2 cellular contexts compared by ENCODE assay signal in the genomic region with DNA sequence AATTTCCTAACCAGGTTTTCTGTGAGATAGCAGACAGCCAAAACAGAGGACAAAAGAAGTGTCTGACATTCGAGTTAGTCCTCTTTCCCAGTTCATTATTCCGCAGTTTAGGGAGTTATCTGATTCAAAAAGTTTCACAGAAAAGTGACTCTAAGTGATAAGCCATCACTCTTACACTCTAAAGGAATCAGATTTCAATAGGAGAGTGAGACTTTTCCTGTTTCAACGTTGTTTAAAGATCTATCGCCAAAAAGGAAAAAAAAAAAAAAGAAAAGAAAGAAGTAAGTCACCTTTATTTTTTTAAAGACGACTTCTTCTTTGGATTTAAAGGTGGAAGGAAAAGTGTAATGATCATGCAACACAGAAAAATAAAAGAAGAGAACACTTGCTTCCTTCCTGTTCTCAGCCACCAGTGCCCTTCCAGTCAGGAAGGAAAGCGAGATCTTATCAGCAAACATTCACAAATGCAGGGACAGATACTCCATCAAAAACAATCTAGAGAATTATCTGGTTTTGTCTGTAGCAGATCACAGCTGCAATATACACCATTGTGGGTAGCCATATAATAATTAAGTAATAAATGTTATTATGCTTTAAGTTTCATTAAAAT.
TF ChIP-seq lines count a peak whose summit lies in the region.

No MANE protein-coding gene starts in this region.

TF ChIP-seq in HEK293, 187 proteins besides CTCF, POLR2A, EP300 and RAD21 (continued from another document):
- TF ChIP-seq, protein P1, sequence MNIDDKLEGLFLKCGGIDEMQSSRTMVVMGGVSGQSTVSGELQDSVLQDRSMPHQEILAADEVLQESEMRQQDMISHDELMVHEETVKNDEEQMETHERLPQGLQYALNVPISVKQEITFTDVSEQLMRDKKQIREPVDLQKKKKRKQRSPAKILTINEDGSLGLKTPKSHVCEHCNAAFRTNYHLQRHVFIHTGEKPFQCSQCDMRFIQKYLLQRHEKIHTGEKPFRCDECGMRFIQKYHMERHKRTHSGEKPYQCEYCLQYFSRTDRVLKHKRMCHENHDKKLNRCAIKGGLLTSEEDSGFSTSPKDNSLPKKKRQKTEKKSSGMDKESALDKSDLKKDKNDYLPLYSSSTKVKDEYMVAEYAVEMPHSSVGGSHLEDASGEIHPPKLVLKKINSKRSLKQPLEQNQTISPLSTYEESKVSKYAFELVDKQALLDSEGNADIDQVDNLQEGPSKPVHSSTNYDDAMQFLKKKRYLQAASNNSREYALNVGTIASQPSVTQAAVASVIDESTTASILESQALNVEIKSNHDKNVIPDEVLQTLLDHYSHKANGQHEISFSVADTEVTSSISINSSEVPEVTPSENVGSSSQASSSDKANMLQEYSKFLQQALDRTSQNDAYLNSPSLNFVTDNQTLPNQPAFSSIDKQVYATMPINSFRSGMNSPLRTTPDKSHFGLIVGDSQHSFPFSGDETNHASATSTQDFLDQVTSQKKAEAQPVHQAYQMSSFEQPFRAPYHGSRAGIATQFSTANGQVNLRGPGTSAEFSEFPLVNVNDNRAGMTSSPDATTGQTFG (tag by site-specific recombination; IDR thresholded peaks at IDR 0.05; ENCODE audit: borderline replicate concordance), result no peak
- TF ChIP-seq TRIM28 (IDR thresholded peaks at IDR 0.05; ENCODE audit: borderline replicate concordance, low read length) (peak; percentile 46; the same call in 1 of the 2 replicates), ZNF548 (tag by site-specific recombination; IDR thresholded peaks at IDR 0.05) (no peak), ZNF629 (tag by site-specific recombination; IDR thresholded peaks at IDR 0.05) (no peak), SP2 (tag by site-specific recombination; IDR thresholded peaks at IDR 0.05) (no peak), PRDM1 (tag by site-specific recombination; IDR thresholded peaks at IDR 0.05) (peak; percentile 57; the same call in 1 of the 2 replicates)
- TF ChIP-seq, protein P2, sequence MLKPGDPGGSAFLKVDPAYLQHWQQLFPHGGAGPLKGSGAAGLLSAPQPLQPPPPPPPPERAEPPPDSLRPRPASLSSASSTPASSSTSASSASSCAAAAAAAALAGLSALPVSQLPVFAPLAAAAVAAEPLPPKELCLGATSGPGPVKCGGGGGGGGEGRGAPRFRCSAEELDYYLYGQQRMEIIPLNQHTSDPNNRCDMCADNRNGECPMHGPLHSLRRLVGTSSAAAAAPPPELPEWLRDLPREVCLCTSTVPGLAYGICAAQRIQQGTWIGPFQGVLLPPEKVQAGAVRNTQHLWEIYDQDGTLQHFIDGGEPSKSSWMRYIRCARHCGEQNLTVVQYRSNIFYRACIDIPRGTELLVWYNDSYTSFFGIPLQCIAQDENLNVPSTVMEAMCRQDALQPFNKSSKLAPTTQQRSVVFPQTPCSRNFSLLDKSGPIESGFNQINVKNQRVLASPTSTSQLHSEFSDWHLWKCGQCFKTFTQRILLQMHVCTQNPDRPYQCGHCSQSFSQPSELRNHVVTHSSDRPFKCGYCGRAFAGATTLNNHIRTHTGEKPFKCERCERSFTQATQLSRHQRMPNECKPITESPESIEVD (tag by site-specific recombination; IDR thresholded peaks at IDR 0.05), result peak; percentile 12; the same call in 1 of the 2 replicates
TF ChIP-seq in HEK293: peak in this region for 4.

TF ChIP-seq in WTC11, 78 proteins besides CTCF, POLR2A, EP300 and RAD21 (continued from another document):
- TF ChIP-seq, protein P3, sequence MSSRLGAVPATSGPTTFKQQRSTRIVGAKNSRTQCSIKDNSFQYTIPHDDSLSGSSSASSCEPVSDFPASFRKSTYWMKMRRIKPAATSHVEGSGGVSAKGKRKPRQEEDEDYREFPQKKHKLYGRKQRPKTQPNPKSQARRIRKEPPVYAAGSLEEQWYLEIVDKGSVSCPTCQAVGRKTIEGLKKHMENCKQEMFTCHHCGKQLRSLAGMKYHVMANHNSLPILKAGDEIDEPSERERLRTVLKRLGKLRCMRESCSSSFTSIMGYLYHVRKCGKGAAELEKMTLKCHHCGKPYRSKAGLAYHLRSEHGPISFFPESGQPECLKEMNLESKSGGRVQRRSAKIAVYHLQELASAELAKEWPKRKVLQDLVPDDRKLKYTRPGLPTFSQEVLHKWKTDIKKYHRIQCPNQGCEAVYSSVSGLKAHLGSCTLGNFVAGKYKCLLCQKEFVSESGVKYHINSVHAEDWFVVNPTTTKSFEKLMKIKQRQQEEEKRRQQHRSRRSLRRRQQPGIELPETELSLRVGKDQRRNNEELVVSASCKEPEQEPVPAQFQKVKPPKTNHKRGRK (CRISPR knock-in tag; IDR thresholded peaks at IDR 0.05; ENCODE audit: borderline replicate concordance), result no peak
- TF ChIP-seq FOXJ3 (CRISPR knock-in tag; IDR thresholded peaks at IDR 0.05; ENCODE audit: borderline replicate concordance), result no peak
- no peak for TF ChIP-seq ZNF396 (CRISPR knock-in tag; IDR thresholded peaks at IDR 0.05; ENCODE audit: borderline replicate concordance)
- no peak for TF ChIP-seq NFATC4 (CRISPR knock-in tag; IDR thresholded peaks at IDR 0.05)
- TF ChIP-seq, protein P4, sequence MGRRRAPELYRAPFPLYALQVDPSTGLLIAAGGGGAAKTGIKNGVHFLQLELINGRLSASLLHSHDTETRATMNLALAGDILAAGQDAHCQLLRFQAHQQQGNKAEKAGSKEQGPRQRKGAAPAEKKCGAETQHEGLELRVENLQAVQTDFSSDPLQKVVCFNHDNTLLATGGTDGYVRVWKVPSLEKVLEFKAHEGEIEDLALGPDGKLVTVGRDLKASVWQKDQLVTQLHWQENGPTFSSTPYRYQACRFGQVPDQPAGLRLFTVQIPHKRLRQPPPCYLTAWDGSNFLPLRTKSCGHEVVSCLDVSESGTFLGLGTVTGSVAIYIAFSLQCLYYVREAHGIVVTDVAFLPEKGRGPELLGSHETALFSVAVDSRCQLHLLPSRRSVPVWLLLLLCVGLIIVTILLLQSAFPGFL (CRISPR knock-in tag; IDR thresholded peaks at IDR 0.05; ENCODE audit: borderline replicate concordance), result no peak
- TF ChIP-seq ZNF232 (CRISPR knock-in tag; IDR thresholded peaks at IDR 0.05), result no peak
- no peak for TF ChIP-seq PRRX2 (CRISPR knock-in tag; IDR thresholded peaks at IDR 0.05)
